1 cellular context compared by ENCODE assay signal in the genomic region with DNA sequence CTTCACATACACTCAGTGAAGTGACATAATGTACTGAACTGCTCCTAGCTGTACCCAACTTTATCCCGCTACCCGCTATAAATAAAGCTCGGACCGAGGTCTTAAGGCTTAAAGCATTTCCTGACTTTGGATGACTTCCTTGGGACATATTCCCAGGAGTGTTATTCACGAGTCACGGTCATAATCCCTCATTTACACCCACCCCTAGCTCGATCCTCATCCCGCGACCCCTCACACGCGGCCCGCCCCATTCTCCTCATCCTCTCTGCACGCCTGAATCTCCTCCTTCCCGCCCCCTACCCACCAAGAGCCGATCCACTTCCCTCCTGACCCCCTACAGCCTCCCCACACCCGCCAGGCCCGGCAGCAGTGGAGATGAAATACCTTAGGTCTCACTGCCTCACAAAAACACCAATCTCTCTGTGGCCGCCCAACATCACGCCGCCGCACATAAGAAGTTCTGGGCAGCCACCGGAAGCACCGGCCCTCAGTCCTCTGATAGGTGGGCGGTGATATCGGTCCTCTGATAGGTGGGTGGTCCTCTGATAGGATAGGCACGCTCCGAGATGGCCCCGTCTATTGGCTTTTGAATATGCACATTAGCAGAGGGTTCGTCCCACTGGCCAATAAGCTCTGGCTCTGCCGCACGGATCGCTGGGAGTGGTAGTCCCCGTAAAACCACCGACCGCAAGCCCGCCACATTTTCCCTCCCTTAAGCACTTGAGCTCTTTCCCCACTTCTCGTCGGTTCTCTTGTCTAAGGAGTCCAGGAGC.
TF ChIP-seq lines count a peak whose summit lies in the region.

Gene WDCP, minus strand, starts transcription at position 462 of the 773 bp plus-strand sequence. CDS start 7,897 bp downstream, outside the sequence.

TF ChIP-seq in HepG2, 621 proteins besides CTCF, POLR2A, EP300 and RAD21 (continued from another document and continues in another):
- TF ChIP-seq, protein P1, sequence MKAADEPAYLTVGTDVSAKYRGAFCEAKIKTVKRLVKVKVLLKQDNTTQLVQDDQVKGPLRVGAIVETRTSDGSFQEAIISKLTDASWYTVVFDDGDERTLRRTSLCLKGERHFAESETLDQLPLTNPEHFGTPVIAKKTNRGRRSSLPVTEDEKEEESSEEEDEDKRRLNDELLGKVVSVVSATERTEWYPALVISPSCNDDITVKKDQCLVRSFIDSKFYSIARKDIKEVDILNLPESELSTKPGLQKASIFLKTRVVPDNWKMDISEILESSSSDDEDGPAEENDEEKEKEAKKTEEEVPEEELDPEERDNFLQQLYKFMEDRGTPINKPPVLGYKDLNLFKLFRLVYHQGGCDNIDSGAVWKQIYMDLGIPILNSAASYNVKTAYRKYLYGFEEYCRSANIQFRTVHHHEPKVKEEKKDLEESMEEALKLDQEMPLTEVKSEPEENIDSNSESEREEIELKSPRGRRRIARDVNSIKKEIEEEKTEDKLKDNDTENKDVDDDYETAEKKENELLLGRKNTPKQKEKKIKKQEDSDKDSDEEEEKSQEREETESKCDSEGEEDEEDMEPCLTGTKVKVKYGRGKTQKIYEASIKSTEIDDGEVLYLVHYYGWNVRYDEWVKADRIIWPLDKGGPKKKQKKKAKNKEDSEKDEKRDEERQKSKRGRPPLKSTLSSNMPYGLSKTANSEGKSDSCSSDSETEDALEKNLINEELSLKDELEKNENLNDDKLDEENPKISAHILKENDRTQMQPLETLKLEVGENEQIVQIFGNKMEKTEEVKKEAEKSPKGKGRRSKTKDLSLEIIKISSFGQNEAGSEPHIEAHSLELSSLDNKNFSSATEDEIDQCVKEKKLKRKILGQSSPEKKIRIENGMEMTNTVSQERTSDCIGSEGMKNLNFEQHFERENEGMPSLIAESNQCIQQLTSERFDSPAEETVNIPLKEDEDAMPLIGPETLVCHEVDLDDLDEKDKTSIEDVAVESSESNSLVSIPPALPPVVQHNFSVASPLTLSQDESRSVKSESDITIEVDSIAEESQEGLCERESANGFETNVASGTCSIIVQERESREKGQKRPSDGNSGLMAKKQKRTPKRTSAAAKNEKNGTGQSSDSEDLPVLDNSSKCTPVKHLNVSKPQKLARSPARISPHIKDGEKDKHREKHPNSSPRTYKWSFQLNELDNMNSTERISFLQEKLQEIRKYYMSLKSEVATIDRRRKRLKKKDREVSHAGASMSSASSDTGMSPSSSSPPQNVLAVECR (CRISPR knock-in tag; IDR thresholded peaks at IDR 0.05; ENCODE audit: borderline replicate concordance) = peak; percentile 86
- TF ChIP-seq NFIC (IDR thresholded peaks at IDR 0.05; ENCODE audit: low read length) (no peak), PRDM10 (CRISPR knock-in tag; IDR thresholded peaks at IDR 0.05; ENCODE audit: low read depth) (0 out of 2 replicates have a peak, but pooled peaks have one; percentile 16), JDP2 (CRISPR knock-in tag; IDR thresholded peaks at IDR 0.05; ENCODE audit: borderline replicate concordance) (no peak), ZNF180 (CRISPR knock-in tag; IDR thresholded peaks at IDR 0.05; ENCODE audit: borderline replicate concordance, low read depth) (no peak), MLX (CRISPR knock-in tag; IDR thresholded peaks at IDR 0.05) (no peak), ATAD3A (CRISPR knock-in tag; IDR thresholded peaks at IDR 0.05) (no peak), ZNF354B (CRISPR knock-in tag; IDR thresholded peaks at IDR 0.05) (0 out of 2 replicates have a peak, but pooled peaks have one; percentile 71), CENPX (CRISPR knock-in tag; IDR thresholded peaks at IDR 0.05) (no peak), ZBED4 (CRISPR knock-in tag; IDR thresholded peaks at IDR 0.05; ENCODE audit: borderline replicate concordance) (0 out of 2 replicates have a peak, but pooled peaks have one; percentile 23), XRCC5 (optimal IDR thresholded peaks at IDR 0.05; ENCODE audit: low read length) (peak; percentile 69), NCOA2 (CRISPR knock-in tag; IDR thresholded peaks at IDR 0.05) (peak; percentile 21), ZFYVE20 (CRISPR knock-in tag; IDR thresholded peaks at IDR 0.05; ENCODE audit: borderline replicate concordance, low read depth) (no peak), DR1 (CRISPR knock-in tag; IDR thresholded peaks at IDR 0.05) (peak; percentile 98), SETDB1 (CRISPR knock-in tag; IDR thresholded peaks at IDR 0.05; ENCODE audit: borderline replicate concordance) (no peak), ZNF7 (CRISPR knock-in tag; IDR thresholded peaks at IDR 0.05) (no peak), PHF5A (CRISPR knock-in tag; IDR thresholded peaks at IDR 0.05; ENCODE audit: low read depth, unreplicated experiment) (no peak), TFDP1 (CRISPR knock-in tag; IDR thresholded peaks at IDR 0.05; ENCODE audit: borderline replicate concordance) (peak; percentile 88), TGIF2 (CRISPR knock-in tag; IDR thresholded peaks at IDR 0.05) (no peak; the same call in 1 of the 2 replicates), ZNF10 (CRISPR knock-in tag; IDR thresholded peaks at IDR 0.05; ENCODE audit: borderline replicate concordance, low read depth) (no peak), ZNF572 (CRISPR knock-in tag; IDR thresholded peaks at IDR 0.05) (no peak), KMT2B (CRISPR knock-in tag; IDR thresholded peaks at IDR 0.05) (peak; percentile 58; the same call in 1 of the 2 replicates), ZNF570 (CRISPR knock-in tag; IDR thresholded peaks at IDR 0.05; ENCODE audit: borderline replicate concordance) (no peak), U2AF2 (IDR thresholded peaks at IDR 0.05; ENCODE audit: low read depth, low read length) (no peak), CAMTA2 (CRISPR knock-in tag; IDR thresholded peaks at IDR 0.05; ENCODE audit: borderline replicate concordance) (peak; percentile 89; the same call in 1 of the 2 replicates), ZBTB42 (CRISPR knock-in tag; IDR thresholded peaks at IDR 0.05) (no peak)
- TF ChIP-seq, protein P2, sequence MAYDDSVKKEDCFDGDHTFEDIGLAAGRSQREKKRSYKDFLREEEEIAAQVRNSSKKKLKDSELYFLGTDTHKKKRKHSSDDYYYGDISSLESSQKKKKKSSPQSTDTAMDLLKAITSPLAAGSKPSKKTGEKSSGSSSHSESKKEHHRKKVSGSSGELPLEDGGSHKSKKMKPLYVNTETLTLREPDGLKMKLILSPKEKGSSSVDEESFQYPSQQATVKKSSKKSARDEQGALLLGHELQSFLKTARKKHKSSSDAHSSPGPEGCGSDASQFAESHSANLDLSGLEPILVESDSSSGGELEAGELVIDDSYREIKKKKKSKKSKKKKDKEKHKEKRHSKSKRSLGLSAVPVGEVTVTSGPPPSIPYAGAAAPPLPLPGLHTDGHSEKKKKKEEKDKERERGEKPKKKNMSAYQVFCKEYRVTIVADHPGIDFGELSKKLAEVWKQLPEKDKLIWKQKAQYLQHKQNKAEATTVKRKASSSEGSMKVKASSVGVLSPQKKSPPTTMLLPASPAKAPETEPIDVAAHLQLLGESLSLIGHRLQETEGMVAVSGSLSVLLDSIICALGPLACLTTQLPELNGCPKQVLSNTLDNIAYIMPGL (CRISPR knock-in tag; IDR thresholded peaks at IDR 0.05; ENCODE audit: borderline replicate concordance in 1 of 2, low read depth in 1 of 2) = peak; percentile 57 to 69
- TF ChIP-seq, protein P3, sequence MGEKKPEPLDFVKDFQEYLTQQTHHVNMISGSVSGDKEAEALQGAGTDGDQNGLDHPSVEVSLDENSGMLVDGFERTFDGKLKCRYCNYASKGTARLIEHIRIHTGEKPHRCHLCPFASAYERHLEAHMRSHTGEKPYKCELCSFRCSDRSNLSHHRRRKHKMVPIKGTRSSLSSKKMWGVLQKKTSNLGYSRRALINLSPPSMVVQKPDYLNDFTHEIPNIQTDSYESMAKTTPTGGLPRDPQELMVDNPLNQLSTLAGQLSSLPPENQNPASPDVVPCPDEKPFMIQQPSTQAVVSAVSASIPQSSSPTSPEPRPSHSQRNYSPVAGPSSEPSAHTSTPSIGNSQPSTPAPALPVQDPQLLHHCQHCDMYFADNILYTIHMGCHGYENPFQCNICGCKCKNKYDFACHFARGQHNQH (CRISPR knock-in tag; IDR thresholded peaks at IDR 0.05) = no peak; the same call in 1 of the 2 replicates
- TF ChIP-seq, protein P4, sequence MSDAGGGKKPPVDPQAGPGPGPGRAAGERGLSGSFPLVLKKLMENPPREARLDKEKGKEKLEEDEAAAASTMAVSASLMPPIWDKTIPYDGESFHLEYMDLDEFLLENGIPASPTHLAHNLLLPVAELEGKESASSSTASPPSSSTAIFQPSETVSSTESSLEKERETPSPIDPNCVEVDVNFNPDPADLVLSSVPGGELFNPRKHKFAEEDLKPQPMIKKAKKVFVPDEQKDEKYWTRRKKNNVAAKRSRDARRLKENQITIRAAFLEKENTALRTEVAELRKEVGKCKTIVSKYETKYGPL (CRISPR knock-in tag; IDR thresholded peaks at IDR 0.05) = no peak
- TF ChIP-seq, protein P5, sequence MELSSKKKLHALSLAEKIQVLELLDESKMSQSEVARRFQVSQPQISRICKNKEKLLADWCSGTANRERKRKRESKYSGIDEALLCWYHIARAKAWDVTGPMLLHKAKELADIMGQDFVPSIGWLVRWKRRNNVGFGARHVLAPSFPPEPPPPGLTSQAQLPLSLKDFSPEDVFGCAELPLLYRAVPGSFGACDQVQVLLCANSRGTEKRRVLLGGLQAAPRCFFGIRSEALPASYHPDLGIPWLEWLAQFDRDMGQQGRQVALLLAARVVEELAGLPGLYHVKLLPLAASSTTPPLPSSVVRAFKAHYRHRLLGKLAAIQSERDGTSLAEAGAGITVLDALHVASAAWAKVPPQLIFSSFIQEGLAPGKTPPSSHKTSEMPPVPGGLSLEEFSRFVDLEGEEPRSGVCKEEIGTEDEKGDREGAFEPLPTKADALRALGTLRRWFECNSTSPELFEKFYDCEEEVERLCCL (CRISPR knock-in tag; IDR thresholded peaks at IDR 0.05; ENCODE audit: borderline replicate concordance) = no peak
- TF ChIP-seq, protein P6, sequence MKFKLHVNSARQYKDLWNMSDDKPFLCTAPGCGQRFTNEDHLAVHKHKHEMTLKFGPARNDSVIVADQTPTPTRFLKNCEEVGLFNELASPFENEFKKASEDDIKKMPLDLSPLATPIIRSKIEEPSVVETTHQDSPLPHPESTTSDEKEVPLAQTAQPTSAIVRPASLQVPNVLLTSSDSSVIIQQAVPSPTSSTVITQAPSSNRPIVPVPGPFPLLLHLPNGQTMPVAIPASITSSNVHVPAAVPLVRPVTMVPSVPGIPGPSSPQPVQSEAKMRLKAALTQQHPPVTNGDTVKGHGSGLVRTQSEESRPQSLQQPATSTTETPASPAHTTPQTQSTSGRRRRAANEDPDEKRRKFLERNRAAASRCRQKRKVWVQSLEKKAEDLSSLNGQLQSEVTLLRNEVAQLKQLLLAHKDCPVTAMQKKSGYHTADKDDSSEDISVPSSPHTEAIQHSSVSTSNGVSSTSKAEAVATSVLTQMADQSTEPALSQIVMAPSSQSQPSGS (CRISPR knock-in tag; IDR thresholded peaks at IDR 0.05) = 0 out of 2 replicates have a peak, but pooled peaks have one; percentile 18
